24 cellular contexts compared by ENCODE assay signal in genomic region chr2:176234216-176234615, GRCh38. TPM values are rescaled to one million over a fixed set of nuclear protein-coding genes. Genes with fewer than 3 reads are reported as not detected.
DNase-seq lines count a peak whose midpoint lies in the region; ATAC-seq and TF ChIP-seq lines count a peak whose summit lies in the region.
"Had no signal": no experiment of that assay in that cellular context is flagged by ENCODE, and none has a peak within 500 bp of the region (broad histone marks: within the 10 kb centered on the region; RNA-seq: fewer than 3 reads in every experiment).

No MANE protein-coding gene starts in this region.

- no peaks in the 10 kb centered on the region for H3K4me1 ChIP-seq in mammary epithelial cell (ENCODE audit: insufficient read depth, low read length)
- no peaks in the 10 kb centered on the region for H3K4me1 ChIP-seq in breast epithelium
- no peaks in the 10 kb centered on the region for H3K4me1 ChIP-seq in gastrocnemius medialis
- H3K4me1 ChIP-seq in osteoblast (ENCODE audit: insufficient read depth, low read length): no peaks in the 10 kb centered on the region

- no peaks in the 10 kb centered on the region for H3K9me3 ChIP-seq in mammary epithelial cell (replicated peaks; ENCODE audit: insufficient read depth, low read length)
- H3K9me3 ChIP-seq in breast epithelium: no peaks in the 10 kb centered on the region
- H3K9me3 ChIP-seq in gastrocnemius medialis: no peaks in the 10 kb centered on the region
- H3K9me3 ChIP-seq in osteoblast (ENCODE audit: low read depth, low read length): no peaks in the 10 kb centered on the region
- H3K9me3 ChIP-seq: HAP-1, MG63 had no signal

- WGBS in mammary epithelial cell (ENCODE audit: low coverage, missing lambda C conversion rate): 100% methylated on average over 1 of the region's 1 CpG

- H3K9ac ChIP-seq in mammary epithelial cell (ENCODE audit: insufficient read depth, low read length): no peak overlapping the region
- H3K9ac ChIP-seq: GM23248 had no signal

- CTCF ChIA-PET in mammary epithelial cell (lab: Charles Lee; ENCODE audit: low non-redundant PET): no interaction called here

- H3K4me2 ChIP-seq in mammary epithelial cell (ENCODE audit: insufficient read depth, low read depth, low read length) (no peak overlapping the region), osteoblast (ENCODE audit: insufficient read depth, low read length) (no peak overlapping the region)

- TF ChIP-seq POLR2A in breast epithelium (IDR thresholded peaks at IDR 0.05): no peak
- no peak for TF ChIP-seq POLR2A in gastrocnemius medialis (IDR thresholded peaks at IDR 0.05)

- H3K27me3 ChIP-seq in mammary epithelial cell (ENCODE audit: insufficient read depth, low read length) (peaks cover 3% of the 10 kb centered on the region), breast epithelium (no peaks in the 10 kb centered on the region), gastrocnemius medialis (peaks cover 0 to 5% (median 0%) of the 10 kb centered on the region in 3 donors), osteoblast (ENCODE audit: insufficient read depth, low read length) (peaks cover 3% of the 10 kb centered on the region)
- H3K27me3 ChIP-seq: MG63 had no signal

- H3K4me3 ChIP-seq in mammary epithelial cell (replicated peaks in 1 of 3; ENCODE audit: insufficient read depth in 1 of 3, low read depth in 2 of 3, low read length in 3 of 3) (no peak overlapping the region), breast epithelium (no peak overlapping the region), astrocyte of the spinal cord (ENCODE audit: low read depth, low read length) (no peak overlapping the region), gastrocnemius medialis (no peak overlapping the region), osteoblast (ENCODE audit: insufficient read depth, low read length) (no peak overlapping the region)
- H3K4me3 ChIP-seq: GM23248, HAP-1, MG63 had no signal

- no peaks in the 10 kb centered on the region for H3K36me3 ChIP-seq in mammary epithelial cell (ENCODE audit: insufficient read depth, low read length)
- H3K36me3 ChIP-seq in breast epithelium: no peaks in the 10 kb centered on the region
- H3K36me3 ChIP-seq in gastrocnemius medialis: no peaks in the 10 kb centered on the region
- H3K36me3 ChIP-seq in osteoblast (ENCODE audit: insufficient read depth, low read length): no peaks in the 10 kb centered on the region
- H3K36me3 ChIP-seq: HAP-1, MG63 had no signal

- BruUV-seq in mammary epithelial cell (replicated peaks; lab: Mats Ljungman, UMichigan): no TSS peak

- no peaks in the 10 kb centered on the region for H4K20me1 ChIP-seq in mammary epithelial cell (ENCODE audit: insufficient read depth, low read length)
- no peaks in the 10 kb centered on the region for H4K20me1 ChIP-seq in osteoblast (ENCODE audit: insufficient read depth, low read length)

- dilution Hi-C loops in mammary epithelial cell (cut with HindIII; ENCODE audit: low sequenced_read_pairs): no loop called here

- in situ Hi-C loops in mammary epithelial cell (cut with MboI; ENCODE audit: low sequenced_read_pairs in 2 of 2) (no loop called here), astrocyte of the spinal cord (cut with HindIII; ENCODE audit: low sequenced_read_pairs) (no loop called here), gastrocnemius medialis (cut with MboI; ENCODE audit: low sequenced_read_pairs in 4 of 4) (no loop called here)

- H3K27ac ChIP-seq in mammary epithelial cell (ENCODE audit: insufficient read depth, low read depth, low read length) (no peak overlapping the region), breast epithelium (no peak overlapping the region), gastrocnemius medialis (no peak overlapping the region), osteoblast (ENCODE audit: low read depth, low read length) (no peak overlapping the region)
- H3K27ac ChIP-seq: 22Rv1, C4-2B, GM23248, RWPE1 had no signal

- TF ChIP-seq CTCF in mammary epithelial cell (conservative IDR thresholded peaks at IDR 0.05 in 1 of 2, IDR thresholded peaks at IDR 0.05 in 1 of 2; ENCODE audit: extremely low read depth in 1 of 2, insufficient read depth in 1 of 2, low read depth in 1 of 2, low read length in 2 of 2) (no peak), breast epithelium (IDR thresholded peaks at IDR 0.05) (no peak), astrocyte of the spinal cord (IDR thresholded peaks at IDR 0.05; ENCODE audit: low read depth, low read length) (no peak), gastrocnemius medialis (IDR thresholded peaks at IDR 0.05 in 4 of 5, conservative IDR thresholded peaks at IDR 0.05 in 1 of 5) (no peak), osteoblast (IDR thresholded peaks at IDR 0.05; ENCODE audit: extremely low read depth, low read depth, low read length) (no peak)

- H3K79me2 ChIP-seq in mammary epithelial cell (ENCODE audit: insufficient read depth, low read length): no peaks in the 10 kb centered on the region
- H3K79me2 ChIP-seq in osteoblast (ENCODE audit: insufficient read depth, low read length): no peaks in the 10 kb centered on the region

- H2AFZ ChIP-seq in mammary epithelial cell (ENCODE audit: low read depth, low read length) (no peak overlapping the region), osteoblast (ENCODE audit: low read length) (no peak overlapping the region)

- intact Hi-C loops in mammary epithelial cell (cut with micrococcal nuclease): no loop called here
- intact Hi-C loops in breast epithelium (cut with DNase I; ENCODE audit: low total_unique reads): no loop called here
- intact Hi-C loops in gastrocnemius medialis (cut with DNase I; ENCODE audit: low total_unique reads): no loop called here

- no peak for ATAC-seq in gastrocnemius medialis

- DNase-seq in mammary epithelial cell (peak; percentile 3), breast epithelium (ENCODE audit: low spot score in 2 of 2) (no peak), astrocyte of the spinal cord (ENCODE audit: low read depth, low spot score) (peak; percentile 11), kidney glomerular epithelial cell (lab: John Stamatoyannopoulos, UW) (peak; percentile 11), renal cortical epithelial cell (ENCODE audit: low read depth) (peak; percentile 89), gastrocnemius medialis (no peak), NCI-H2107 (lab: John Stamatoyannopoulos, UW) (no peak), osteoblast (ENCODE audit: insufficient read length, low spot score, missing footprints) (no peak)
- DNase-seq: CD8-positive, alpha-beta memory T cell; GM23248; Kasumi-1; MG63; NCI-H1436; NCI-H1930; NCI-H2227 treated with DMSO at 0.1 percent for 48 hours; NCI-H510A treated with DMSO at 0.1 percent for 48 hours; NCI-H774; NK-92 treated with Interleukin-12 subunit alpha and Interleukin-12 subunit beta, amount 100 ng/mL, for 24 hours; SHP77 treated with DMSO at 0.1 percent for 48 hours had no signal

RNA-seq across cellular contexts. Expression of gene MTX2, which starts 35.0 kb away (rescaled TPM):
- 10 to 100 TPM; 17.0 to 37.3 TPM for total RNA-seq in mammary epithelial cell
- 36.2 TPM for polyA plus RNA-seq in mammary epithelial cell
- 7.2 TPM for polyA minus RNA-seq in mammary epithelial cell
- 10 to 100 TPM; 19.7 to 27.2 (median 23.6) TPM for total RNA-seq in breast epithelium
- 35.3 and 40.7 TPM in 2 replicates for total RNA-seq in renal cortical epithelial cell
- total RNA-seq in gastrocnemius medialis: 10 to 100 TPM; 35.8 to 43.3 (median 39.1) TPM
- 13.0 and 14.4 TPM in 2 replicates for total RNA-seq in osteoblast

RNA-seq across cellular contexts. Expression of gene HOXD1, which starts 45.7 kb away (rescaled TPM):
- not detected for total RNA-seq in mammary epithelial cell
- polyA plus RNA-seq in mammary epithelial cell: not detected
- polyA minus RNA-seq in mammary epithelial cell: not detected
- total RNA-seq in breast epithelium: 1 to 10 TPM in 1 of 3 donors, under 1 TPM in 2; 0.15 to 1.3 (median 0.64) TPM
- total RNA-seq in renal cortical epithelial cell: 4.2 and 15.7 TPM in 2 replicates
- under 1 TPM in 1 of 4 donors, not detected in 3; 0.20 TPM for total RNA-seq in gastrocnemius medialis
- not detected in 2 replicates for total RNA-seq in osteoblast
- total RNA-seq: CD8-positive, alpha-beta memory T cell had no signal
- polyA plus RNA-seq: AG04450; CD8-positive, alpha-beta memory T cell had no signal

Comparison
In these comparisons a context has a peak if more than half of its experiments do, and no peak if none do; other contexts are left out.
1. DNase-seq: peak in mammary epithelial cell (single experiment), astrocyte of the spinal cord (single experiment), kidney glomerular epithelial cell (single experiment) and renal cortical epithelial cell (single experiment); none in breast epithelium (0 of 2), gastrocnemius medialis (0 of 2), NCI-H2107 (single experiment) and osteoblast (single experiment).